ENCODE assay signal across 26 cellular contexts in genomic region chr6:15346315-15346714, GRCh38.
DNase-seq lines count a peak whose midpoint lies in the region; ATAC-seq and TF ChIP-seq lines count a peak whose summit lies in the region.
"Had no signal": no experiment of that assay in that cellular context is flagged by ENCODE, and none has a peak within 500 bp of the region (broad histone marks: within the 10 kb centered on the region; RNA-seq: fewer than 3 reads in every experiment).

No MANE protein-coding gene starts in this region.

- H3K9me3 ChIP-seq in BLaER1 (no peaks in the 10 kb centered on the region), hepatocyte (ENCODE audit: low read depth) (no peaks in the 10 kb centered on the region)
- H3K9me3 ChIP-seq in BLaER1 treated with 17β-estradiol and CSF1 and Interleukin-3, amounts not matched to agents 10 nM and 100 nM (replicated peaks in 1 of 11), result no peaks in the 10 kb centered on the region
- H3K9me3 ChIP-seq in naive thymus-derived CD4-positive, alpha-beta T cell (ENCODE audit: control insufficient read depth in 2 of 3, low read length in 3 of 3), result no peaks in the 10 kb centered on the region
- H3K9me3 ChIP-seq: ascending aorta, heart right ventricle, psoas muscle, tibial artery had no signal

- H2AFZ ChIP-seq in hepatocyte, result no peak overlapping the region

- no peaks in the 10 kb centered on the region for H3K27me3 ChIP-seq in BLaER1
- H3K27me3 ChIP-seq in BLaER1 treated with 17β-estradiol and CSF1 and Interleukin-3, amounts not matched to agents 10 nM and 100 nM, result no peaks in the 10 kb centered on the region
- H3K27me3 ChIP-seq in naive thymus-derived CD4-positive, alpha-beta T cell (ENCODE audit: control insufficient read depth in 2 of 2, insufficient read depth in 2 of 2, low read length in 2 of 2), result no peaks in the 10 kb centered on the region
- no peaks in the 10 kb centered on the region for H3K27me3 ChIP-seq in hepatocyte
- H3K27me3 ChIP-seq: ascending aorta, heart right ventricle, tibial artery had no signal

- DNase-seq in T-cell, result no peak
- peak in 5 of 9 donors; percentile 22 to 49 (median 36) for DNase-seq in naive thymus-derived CD4-positive, alpha-beta T cell
- no peak for DNase-seq in posterior cingulate gyrus
- DNase-seq in hepatocyte (ENCODE audit: low spot score), result no peak
- DNase-seq: activated CD4-positive, alpha-beta T cell treated with anti-CD3 and anti-CD28 coated beads, Interleukin-2, amount 50 U/mL, for 48 hours; activated CD8-positive, alpha-beta memory T cell treated with anti-CD3 and anti-CD28 coated beads, Interleukin-2, amount 50 U/mL, for 48 hours; Calu3; DMS79; heart right ventricle; HFFc6; NCI-H1048; NCI-H2107; NCI-H345; psoas muscle; Right ventricle myocardium superior; stimulated activated CD4-positive, alpha-beta T cell treated with anti-CD3 and anti-CD28 coated beads, Interleukin-12 subunit alpha, Interleukin-12 subunit beta, amount 100 ng/mL, for 4 hours; stimulated activated CD4-positive, alpha-beta T cell treated with anti-CD3 and anti-CD28 coated beads, Interleukin-2, amount 100 ng/mL, for 48 hours; tibial artery; WERI-Rb-1 had no signal

- CTCF ChIA-PET in T-cell (lab: Charles Lee), result no interaction called here
- CTCF ChIA-PET in naive thymus-derived CD4-positive, alpha-beta T cell (lab: Charles Lee), result no interaction called here

- H3K4me3 ChIP-seq in BLaER1 (no peak overlapping the region), hepatocyte (no peak overlapping the region)
- no peak overlapping the region for H3K4me3 ChIP-seq in BLaER1 treated with 17β-estradiol and CSF1 and Interleukin-3, amounts not matched to agents 10 nM and 100 nM
- no peak overlapping the region for H3K4me3 ChIP-seq in naive thymus-derived CD4-positive, alpha-beta T cell (ENCODE audit: low read length)
- H3K4me3 ChIP-seq: ascending aorta, heart right ventricle, psoas muscle, tibial artery had no signal

- no peak overlapping the region for H3K9ac ChIP-seq in BLaER1
- H3K9ac ChIP-seq in BLaER1 treated with 17β-estradiol and CSF1 and Interleukin-3, amounts not matched to agents 10 nM and 100 nM, result no peak overlapping the region

- H4K20me1 ChIP-seq in BLaER1, result peaks cover 100% of the 10 kb centered on the region
- peaks cover 78 to 100% (median 96%) of the 10 kb centered on the region in 11 experiments; a peak in 21 of 22 replicates for H4K20me1 ChIP-seq in BLaER1 treated with 17β-estradiol and CSF1 and Interleukin-3, amounts not matched to agents 10 nM and 100 nM
- peaks cover 6% of the 10 kb centered on the region for H4K20me1 ChIP-seq in hepatocyte (ENCODE audit: insufficient read depth, poor library complexity, severe bottlenecking)

- WGBS in hepatocyte (ENCODE audit: low lambda C conversion rate, missing lambda C conversion rate), result 68% methylated on average over 5 of the region's 5 CpGs

- POLR2A ChIA-PET in T-cell (lab: Charles Lee), result interaction anchor here in 1 of 2 donors (0.6 to 1.9 kb wide), 2 partner anchors 14 to 46 kb away, joined by 3 to 8 read pairs; no protein-coding TSS in a partner anchor
- POLR2A ChIA-PET in naive thymus-derived CD4-positive, alpha-beta T cell (lab: Charles Lee), result no interaction called here

- H3K36me3 ChIP-seq in BLaER1 (peaks cover 21% of the 10 kb centered on the region), hepatocyte (replicated peaks; ENCODE audit: insufficient read depth, low read depth) (no peaks in the 10 kb centered on the region)
- H3K36me3 ChIP-seq in BLaER1 treated with 17β-estradiol and CSF1 and Interleukin-3, amounts not matched to agents 10 nM and 100 nM, result peaks cover 0 to 18% (median 12%) of the 10 kb centered on the region in 11 experiments; a peak in 10 of 22 replicates
- H3K36me3 ChIP-seq in naive thymus-derived CD4-positive, alpha-beta T cell (ENCODE audit: control insufficient read depth in 2 of 3, insufficient read depth in 3 of 3, low read length in 3 of 3), result no peaks in the 10 kb centered on the region
- H3K36me3 ChIP-seq: ascending aorta, heart right ventricle, tibial artery, WERI-Rb-1 had no signal

- peak overlapping the region in 1 of 3 donors; percentile 43 for H3K4me3 Mint-ChIP-seq in T-cell
- peak overlapping the region in 9 of 10 donors; percentile 18 to 63 (median 56) for H3K4me3 Mint-ChIP-seq in naive thymus-derived CD4-positive, alpha-beta T cell
- H3K4me3 Mint-ChIP-seq: HFFc6, IgD-negative memory B cell had no signal

- H3K9me3 Mint-ChIP-seq in T-cell, result no peaks in the 10 kb centered on the region
- no peaks in the 10 kb centered on the region for H3K9me3 Mint-ChIP-seq in naive thymus-derived CD4-positive, alpha-beta T cell
- H3K9me3 Mint-ChIP-seq: HFFc6, IgD-negative memory B cell had no signal

- peak; percentile 50 to 75 (median 60) for ATAC-seq in T-cell (replicated peaks in 1 of 4)
- ATAC-seq in naive thymus-derived CD4-positive, alpha-beta T cell, result peak; percentile 52
- no peak for ATAC-seq in GM18517 (IDR thresholded peaks at IDR 0.05; ENCODE audit: unreplicated experiment)
- ATAC-seq: heart right ventricle, psoas muscle, sciatic nerve had no signal

- no peak for TF ChIP-seq CTCF in hepatocyte (IDR thresholded peaks at IDR 0.05; ENCODE audit: poor library complexity)

- intact Hi-C loops in naive thymus-derived CD4-positive, alpha-beta T cell (cut with micrococcal nuclease), result loop anchor here in 1 of 2 donors (1.0 to 2.0 kb wide), 2 partner anchors 9 to 16 kb away; no protein-coding TSS in a partner anchor
- intact Hi-C loops in posterior cingulate gyrus (cut with DNase I), result no loop called here

- H3K27ac Mint-ChIP-seq in T-cell, result peak overlapping the region in 1 of 2 donors; percentile 40
- H3K27ac Mint-ChIP-seq in naive thymus-derived CD4-positive, alpha-beta T cell, result peak overlapping the region in 5 of 9 donors; percentile 17 to 71 (median 40)
- H3K27ac Mint-ChIP-seq: HFFc6, IgD-negative memory B cell had no signal

- peak overlapping the region; percentile 3; the same call in 1 of the 2 replicates for H3K4me2 ChIP-seq in BLaER1
- H3K4me2 ChIP-seq in BLaER1 treated with 17β-estradiol and CSF1 and Interleukin-3, amounts not matched to agents 10 nM and 100 nM, result peak overlapping the region; percentile 15 to 67 (median 33); a peak in 14 of 22 replicates
- H3K4me2 ChIP-seq in hepatocyte, result no peak overlapping the region

- H3K4me1 ChIP-seq in BLaER1 (peaks cover 59% of the 10 kb centered on the region), hepatocyte (ENCODE audit: insufficient read depth) (peaks cover 10% of the 10 kb centered on the region)
- H3K4me1 ChIP-seq in BLaER1 treated with 17β-estradiol and CSF1 and Interleukin-3, amounts not matched to agents 10 nM and 100 nM, result peaks cover 49 to 92% (median 70%) of the 10 kb centered on the region in 10 experiments
- peaks cover 18 to 67% of the 10 kb centered on the region in 2 donors for H3K4me1 ChIP-seq in naive thymus-derived CD4-positive, alpha-beta T cell (ENCODE audit: control insufficient read depth in 2 of 2, insufficient read depth in 2 of 2, low read length in 2 of 2)

- H3K9me2 ChIP-seq in hepatocyte (replicated peaks; ENCODE audit: insufficient read depth), result no peaks in the 10 kb centered on the region

- no peaks in the 10 kb centered on the region for H3K27me3 Mint-ChIP-seq in T-cell
- H3K27me3 Mint-ChIP-seq in naive thymus-derived CD4-positive, alpha-beta T cell, result no peaks in the 10 kb centered on the region
- H3K27me3 Mint-ChIP-seq: IgD-negative memory B cell had no signal

- H3K36me3 Mint-ChIP-seq in T-cell, result peaks cover 9% of the 10 kb centered on the region
- H3K36me3 Mint-ChIP-seq in naive thymus-derived CD4-positive, alpha-beta T cell, result peaks cover 0 to 4% (median 2%) of the 10 kb centered on the region in 5 donors

- H3K27ac ChIP-seq in BLaER1 (no peak overlapping the region), hepatocyte (no peak overlapping the region)
- no peak overlapping the region for H3K27ac ChIP-seq in BLaER1 treated with 17β-estradiol and CSF1 and Interleukin-3, amounts not matched to agents 10 nM and 100 nM
- H3K27ac ChIP-seq in naive thymus-derived CD4-positive, alpha-beta T cell (ENCODE audit: low read depth, low read length), result no peak overlapping the region
- H3K27ac ChIP-seq: ascending aorta, C4-2B, heart right ventricle, psoas muscle, tibial artery, WERI-Rb-1 had no signal

- peaks cover 89% of the 10 kb centered on the region for H3K79me2 ChIP-seq in hepatocyte

- H3K4me1 Mint-ChIP-seq in T-cell, result peaks cover 83 to 88% (median 86%) of the 10 kb centered on the region in 3 donors
- peaks cover 55 to 98% (median 82%) of the 10 kb centered on the region in 7 donors for H3K4me1 Mint-ChIP-seq in naive thymus-derived CD4-positive, alpha-beta T cell

Comparison
In these comparisons a context has a peak if more than half of its experiments do, and no peak if none do; other contexts are left out.
1. DNase-seq: peak in naive thymus-derived CD4-positive, alpha-beta T cell (5 of 9); none in T-cell (0 of 34), posterior cingulate gyrus (0 of 10) and hepatocyte (single experiment).